ENCODE assay signal across 9 cellular contexts in genomic region chr6:15522427-15522826, GRCh38.
DNase-seq lines count a peak whose midpoint lies in the region; ATAC-seq, FAIRE-seq and TF ChIP-seq lines count a peak whose summit lies in the region.
"Had no signal": no experiment of that assay in that cellular context is flagged by ENCODE, and none has a peak within 500 bp of the region (broad histone marks: within the 10 kb centered on the region; RNA-seq: fewer than 3 reads in every experiment).

No MANE protein-coding gene starts in this region.

- H4K91ac ChIP-seq in H1 (replicated peaks; ENCODE audit: insufficient read length, low read length): no peak overlapping the region

- H4K20me1 ChIP-seq in H1 (replicated peaks in 1 of 2; ENCODE audit: control insufficient read depth in 1 of 2, insufficient read depth in 2 of 2, low read length in 2 of 2): peaks cover 4 to 14% of the 10 kb centered on the region in 2 experiments

- 95% methylated on average over 6 of the region's 6 CpGs; no CpG with 5 or more reads in 1 of the 2 experiments for WGBS in H1 (ENCODE audit: extremely low coverage in 1 of 2, insufficient coverage in 1 of 2, insufficient read length in 1 of 2, insufficient replicate concordance in 2 of 2, low coverage in 1 of 2, low lambda C conversion rate in 2 of 2, missing lambda C conversion rate in 1 of 2), 2 experiments

- peaks cover 22% of the 10 kb centered on the region in 2 experiments for H3K9me3 ChIP-seq in H1 (ENCODE audit: insufficient read depth in 2 of 2, low read depth in 1 of 2, low read length in 1 of 2)

- no peak overlapping the region for H3K23ac ChIP-seq in H1 (ENCODE audit: insufficient read length)

- no peak overlapping the region for H3K27ac ChIP-seq in H1 (ENCODE audit: low read depth, low read length)

- no peak overlapping the region for H4K8ac ChIP-seq in H1 (ENCODE audit: extremely low read depth, insufficient read depth, low read length)

- no peak overlapping the region for H4K5ac ChIP-seq in H1 (ENCODE audit: insufficient read length, low read depth, low read length)

- ATAC-seq in HG03520 (IDR thresholded peaks at IDR 0.05; ENCODE audit: unreplicated experiment): no peak

- H2AK5ac ChIP-seq in H1 (ENCODE audit: low read depth, low read length): no peak overlapping the region

- H2BK12ac ChIP-seq in H1 (ENCODE audit: low read depth, low read length): no peak overlapping the region

- no peak overlapping the region for H2AFZ ChIP-seq in H1 (ENCODE audit: low read length)

- no peak for TF ChIP-seq RAD21 in H1 (IDR thresholded peaks at IDR 0.05 in 1 of 2, conservative IDR thresholded peaks at IDR 0.05 in 1 of 2; ENCODE audit: low read depth in 2 of 2, low read length in 2 of 2)

- H3K27me3 ChIP-seq in H1 (replicated peaks in 1 of 4; ENCODE audit: control insufficient read depth in 3 of 4, extremely low read depth in 1 of 4, insufficient read depth in 3 of 4, low read length in 3 of 4): no peaks in the 10 kb centered on the region

- in situ Hi-C loops in KBM-7 (cut with MboI; ENCODE audit: low pct_unique_long_range_greater_than_20kb, low sequenced_read_pairs): no loop called here

- no peaks in the 10 kb centered on the region for H3K79me2 ChIP-seq in H1 (ENCODE audit: control insufficient read depth in 1 of 2, insufficient read depth in 2 of 2, low read length in 2 of 2)

- H3K4me2 ChIP-seq in H1 (ENCODE audit: insufficient read depth in 1 of 2, low read depth in 2 of 2, low read length in 2 of 2): no peak overlapping the region

- FAIRE-seq in GM18507 (lab: Jason Lieb, UNC) (peak; percentile 66), H1 (lab: Jason Lieb, UNC) (no peak)

- POLR2A ChIA-PET in H1 (lab: Charles Lee; ENCODE audit: partially characterized antibody): interaction anchor here (0.7 to 1.4 kb wide), 8 partner anchors 9 to 102 kb away, joined by 3 to 4 read pairs (median 3); no protein-coding TSS in a partner anchor

- no peak overlapping the region for H2BK15ac ChIP-seq in H1 (ENCODE audit: low read length)

- no peak overlapping the region for H2BK20ac ChIP-seq in H1 (ENCODE audit: low read length)

- H3K79me1 ChIP-seq in H1 (ENCODE audit: low read depth, low read length): 0 out of 2 replicates have a peak, but pooled peaks cover 5% of the 10 kb centered on the region

- H2BK120ac ChIP-seq in H1 (replicated peaks; ENCODE audit: low read depth, low read length): no peak overlapping the region

- no peak overlapping the region for H2BK5ac ChIP-seq in H1 (ENCODE audit: low read depth, low read length)

- TF ChIP-seq CTCF in NB4 (IDR thresholded peaks at IDR 0.05; ENCODE audit: low read depth, low read length) (no peak), H1 (IDR thresholded peaks at IDR 0.05; ENCODE audit: control extremely low read depth in 1 of 3, insufficient read depth in 1 of 3, low read depth in 1 of 3, low read length in 3 of 3) (no peak)

- no peak overlapping the region for H3K4ac ChIP-seq in H1 (replicated peaks; ENCODE audit: insufficient read length, low read depth, low read length)

- no peak for TF ChIP-seq EP300 in H1 (IDR thresholded peaks at IDR 0.05; ENCODE audit: borderline replicate concordance in 1 of 2, low read depth in 2 of 2, low read length in 2 of 2)

- H3K36me3 ChIP-seq in H1 (ENCODE audit: control insufficient read depth in 2 of 4, insufficient read depth in 4 of 4, low read length in 3 of 4): peaks cover 7 to 74% (median 47%) of the 10 kb centered on the region in 4 experiments; a peak in 7 of 8 replicates

- no peak overlapping the region for H3K18ac ChIP-seq in H1 (ENCODE audit: extremely low read depth, low read length)

- H3K56ac ChIP-seq in H1 (replicated peaks; ENCODE audit: insufficient read length, low read depth, low read length): no peak overlapping the region

- H3K23me2 ChIP-seq in H1 (ENCODE audit: low read depth, low read length): no peaks in the 10 kb centered on the region

- H3K9ac ChIP-seq in H1 (replicated peaks in 1 of 4; ENCODE audit: extremely low read depth in 1 of 4, low read depth in 3 of 4, low read length in 3 of 4): no peak overlapping the region

- H3K4me1 ChIP-seq in H1 (replicated peaks in 1 of 4; ENCODE audit: control insufficient read depth in 3 of 4, insufficient read depth in 4 of 4, low read length in 3 of 4): no peaks in the 10 kb centered on the region; a peak in 1 of 7 replicates

- TF ChIP-seq POLR2A in NB4 (IDR thresholded peaks at IDR 0.05; ENCODE audit: extremely low read depth, insufficient read length) (no peak), H1 (IDR thresholded peaks at IDR 0.05; ENCODE audit: control extremely low read depth in 1 of 2, low read depth in 2 of 2, low read length in 2 of 2) (no peak)

- DNase-seq in GM18507 (ENCODE audit: extremely low spot score, insufficient read length, low read depth): no peak
- peak; percentile 41 for DNase-seq in NB4 (ENCODE audit: low read depth)
- DNase-seq in H1 (ENCODE audit: low read depth in 1 of 2, low spot score in 2 of 2): no peak
- peak; percentile 90 for DNase-seq in renal cortical epithelial cell (ENCODE audit: low read depth)
- DNase-seq in AML-193 (lab: John Stamatoyannopoulos, UW): no peak
- no peak for DNase-seq in KBM-7
- DNase-seq: DND-41, MM.1S had no signal

- H3K14ac ChIP-seq in H1 (ENCODE audit: insufficient read length): no peak overlapping the region

- CTCF ChIA-PET in H1 (lab: Charles Lee; ENCODE audit: partially characterized antibody): interaction anchor here (1.0 to 1.5 kb wide), 3 partner anchors 11 to 100 kb away, joined by 4 read pairs; no protein-coding TSS in a partner anchor

- H3K4me3 ChIP-seq in NB4 (ENCODE audit: low read depth, low read length): no peak overlapping the region
- H3K4me3 ChIP-seq in H1 (ENCODE audit: extremely low read depth in 1 of 4, insufficient read depth in 2 of 4, low read depth in 3 of 4, low read length in 4 of 4): no peak overlapping the region

TF ChIP-seq in H1, 55 proteins besides CTCF, POLR2A, EP300 and RAD21:
- TF ChIP-seq TEAD4 (IDR thresholded peaks at IDR 0.05; ENCODE audit: low read depth, low read length): no peak
- TF ChIP-seq ZNF274 (IDR thresholded peaks at IDR 0.05; ENCODE audit: borderline replicate concordance, extremely low read depth, low read length): no peak
- peak; percentile 87 for TF ChIP-seq MAX (IDR thresholded peaks at IDR 0.05)

Comparison
In these comparisons a context has a peak if more than half of its experiments do, and no peak if none do; other contexts are left out.
1. DNase-seq: peak in NB4 (single experiment) and renal cortical epithelial cell (single experiment); none in GM18507 (single experiment), H1 (0 of 2), AML-193 (0 of 2) and KBM-7 (single experiment).